In the genomic region with DNA sequence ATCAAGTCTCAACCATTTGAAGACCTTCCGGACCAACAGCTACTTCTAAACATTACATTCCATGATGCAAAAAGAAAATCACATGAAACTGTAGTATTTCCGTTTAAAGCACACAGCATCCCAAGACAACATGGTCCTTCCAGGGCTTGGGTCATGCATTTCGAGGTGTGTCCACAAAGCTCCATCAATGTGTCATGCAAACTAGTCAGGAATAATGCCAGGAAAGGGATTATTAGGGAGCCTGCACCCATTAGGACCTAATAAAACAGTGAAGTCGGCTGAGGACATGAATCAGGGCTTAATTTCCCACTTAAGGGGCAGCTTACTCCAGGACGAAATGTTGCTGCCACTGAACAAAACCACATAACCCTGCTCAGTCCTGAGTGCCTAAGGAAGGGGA, we compare ENCODE assay signal across 17 cellular contexts.
DNase-seq lines count a peak whose midpoint lies in the region; ATAC-seq and TF ChIP-seq lines count a peak whose summit lies in the region.
"Had no signal": no experiment of that assay in that cellular context is flagged by ENCODE, and none has a peak within 500 bp of the region (broad histone marks: within the 10 kb centered on the region; RNA-seq: fewer than 3 reads in every experiment).

No MANE protein-coding gene starts in this region.

- no peaks in the 10 kb centered on the region for H3K9me3 Mint-ChIP-seq in HFFc6
- H3K9me3 Mint-ChIP-seq in brain, result no peaks in the 10 kb centered on the region

- H3K36me3 ChIP-seq in mesenchymal stem cell (ENCODE audit: control insufficient read depth in 1 of 2, insufficient read depth in 2 of 2, low read depth in 1 of 2, low read length in 2 of 2), result peaks cover 22 to 30% of the 10 kb centered on the region in 2 experiments
- H3K36me3 ChIP-seq: BLaER1 treated with 17β-estradiol and CSF1 and Interleukin-3, amounts not matched to agents 10 nM and 100 nM had no signal

- ATAC-seq in GM21390 (IDR thresholded peaks at IDR 0.05; ENCODE audit: unreplicated experiment), result no peak

- H4K91ac ChIP-seq in mesenchymal stem cell (ENCODE audit: low read length), result no peak overlapping the region

- no peak overlapping the region for H2BK120ac ChIP-seq in mesenchymal stem cell (ENCODE audit: low read depth, low read length)

- H2AFZ ChIP-seq in mesenchymal stem cell (ENCODE audit: low read depth, low read length), result no peak overlapping the region

- H3K9ac ChIP-seq in mesenchymal stem cell (ENCODE audit: low read length), result no peak overlapping the region
- H3K9ac ChIP-seq: BLaER1 treated with 17β-estradiol and CSF1 and Interleukin-3, amounts not matched to agents 10 nM and 100 nM; KMS-11 had no signal

- peaks cover 14% of the 10 kb centered on the region for H3K4me1 ChIP-seq in mesenchymal stem cell (ENCODE audit: control insufficient read depth, insufficient read depth, low read depth, low read length)
- H3K4me1 ChIP-seq: BLaER1 treated with 17β-estradiol and CSF1 and Interleukin-3, amounts not matched to agents 10 nM and 100 nM had no signal

- H3K36me3 Mint-ChIP-seq in HFFc6 (ENCODE audit: low read depth), result peaks cover 47% of the 10 kb centered on the region
- H3K36me3 Mint-ChIP-seq in brain, result peaks cover 57% of the 10 kb centered on the region

- H3K4me3 ChIP-seq in mesenchymal stem cell (ENCODE audit: insufficient read depth in 1 of 2, low read depth in 1 of 2, low read length in 2 of 2), result no peak overlapping the region
- H3K4me3 ChIP-seq: BLaER1 treated with 17β-estradiol and CSF1 and Interleukin-3, amounts not matched to agents 10 nM and 100 nM had no signal

- DNase-seq in HFFc6, result peak; percentile 41
- peak; percentile 53 for DNase-seq in NCI-H82 treated with DMSO at 0.1 percent for 48 hours (lab: John Stamatoyannopoulos, UW; ENCODE audit: unreplicated experiment)
- DNase-seq in mesenchymal stem cell, result no peak
- DNase-seq in COLO668 (lab: John Stamatoyannopoulos, UW; ENCODE audit: unreplicated experiment), result no peak
- no peak for DNase-seq in DMS114 treated with DMSO at 0.1 percent for 48 hours (lab: John Stamatoyannopoulos, UW; ENCODE audit: unreplicated experiment)
- DNase-seq: DND-41, MV-4-11, NCI-H1417 treated with DMSO at 0.1 percent for 48 hours, NCI-H187 treated with DMSO at 0.1 percent for 48 hours, NCI-H2227 treated with DMSO at 0.1 percent for 48 hours, NCI-H510A treated with DMSO at 0.1 percent for 48 hours, NCI-H774 had no signal

- 95% methylated on average over 5 of the region's 5 CpGs for WGBS in mesenchymal stem cell

- H2BK12ac ChIP-seq in mesenchymal stem cell (ENCODE audit: low read length in 2 of 2), result no peak overlapping the region

- H3K27me3 ChIP-seq in mesenchymal stem cell (ENCODE audit: control insufficient read depth in 1 of 2, insufficient read depth in 1 of 2, low read length in 2 of 2), result no peaks in the 10 kb centered on the region
- H3K27me3 ChIP-seq: BLaER1 treated with 17β-estradiol and CSF1 and Interleukin-3, amounts not matched to agents 10 nM and 100 nM had no signal

- no peak for TF ChIP-seq CTCF in HFFc6 (IDR thresholded peaks at IDR 0.05)
- TF ChIP-seq CTCF in brain (conservative IDR thresholded peaks at IDR 0.05), result no peak

- no peak overlapping the region for H3K18ac ChIP-seq in mesenchymal stem cell (ENCODE audit: low read depth in 1 of 2, low read length in 2 of 2)

- peak overlapping the region; percentile 66 for H3K4me3 Mint-ChIP-seq in HFFc6
- no peak overlapping the region for H3K4me3 Mint-ChIP-seq in brain

- H4K8ac ChIP-seq in mesenchymal stem cell (ENCODE audit: low read length), result no peak overlapping the region

- H2BK5ac ChIP-seq in mesenchymal stem cell (ENCODE audit: low read depth, low read length, poor library complexity, severe bottlenecking), result no peak overlapping the region

- H3K27ac ChIP-seq in mesenchymal stem cell (ENCODE audit: low read length, poor library complexity, severe bottlenecking), result no peak overlapping the region
- H3K27ac ChIP-seq: BLaER1 treated with 17β-estradiol and CSF1 and Interleukin-3, amounts not matched to agents 10 nM and 100 nM; KMS-11; RWPE1 had no signal

- peaks cover 5% of the 10 kb centered on the region; the same call in 1 of the 2 replicates for H3K27me3 Mint-ChIP-seq in HFFc6 (ENCODE audit: insufficient read depth)
- H3K27me3 Mint-ChIP-seq in brain, result no peaks in the 10 kb centered on the region

- H2AK5ac ChIP-seq in mesenchymal stem cell (ENCODE audit: low read length, severe bottlenecking), result peak overlapping the region; percentile 25

- H3K9me3 ChIP-seq in mesenchymal stem cell (ENCODE audit: control insufficient read depth, low read length), result no peaks in the 10 kb centered on the region

- no peak overlapping the region for H3K14ac ChIP-seq in mesenchymal stem cell (ENCODE audit: low read length in 2 of 2)

- H3K4me2 ChIP-seq in mesenchymal stem cell (ENCODE audit: low read length, poor library complexity, severe bottlenecking), result no peak overlapping the region
- H3K4me2 ChIP-seq: BLaER1 treated with 17β-estradiol and CSF1 and Interleukin-3, amounts not matched to agents 10 nM and 100 nM; KMS-11 had no signal

- H3K4ac ChIP-seq in mesenchymal stem cell (ENCODE audit: low read depth in 1 of 2, low read length in 2 of 2), result no peak overlapping the region

- H3K27ac Mint-ChIP-seq in HFFc6 (peak overlapping the region; percentile 91), brain (peak overlapping the region in 3 of 5 experiments; percentile 4 to 29 (median 16))

- H2BK15ac ChIP-seq in mesenchymal stem cell (ENCODE audit: low read depth, poor library complexity, severe bottlenecking), result no peak overlapping the region

- H3K79me1 ChIP-seq in mesenchymal stem cell (replicated peaks; ENCODE audit: low read length, poor library complexity, severe bottlenecking), result peaks cover 27% of the 10 kb centered on the region

- peaks cover 67% of the 10 kb centered on the region for H3K4me1 Mint-ChIP-seq in HFFc6 (ENCODE audit: low read depth)
- peaks cover 46% of the 10 kb centered on the region for H3K4me1 Mint-ChIP-seq in brain

- H3K23ac ChIP-seq in mesenchymal stem cell (ENCODE audit: low read length in 2 of 2), result no peak overlapping the region

Comparison
In these comparisons a context has a peak if more than half of its experiments do, and no peak if none do; other contexts are left out.
1. DNase-seq: peak in HFFc6 (single experiment) and NCI-H82 treated with DMSO at 0.1 percent for 48 hours (single experiment); none in mesenchymal stem cell (single experiment), COLO668 (single experiment) and DMS114 treated with DMSO at 0.1 percent for 48 hours (single experiment).